ENCODE assay signal across 10 cellular contexts in the genomic region with DNA sequence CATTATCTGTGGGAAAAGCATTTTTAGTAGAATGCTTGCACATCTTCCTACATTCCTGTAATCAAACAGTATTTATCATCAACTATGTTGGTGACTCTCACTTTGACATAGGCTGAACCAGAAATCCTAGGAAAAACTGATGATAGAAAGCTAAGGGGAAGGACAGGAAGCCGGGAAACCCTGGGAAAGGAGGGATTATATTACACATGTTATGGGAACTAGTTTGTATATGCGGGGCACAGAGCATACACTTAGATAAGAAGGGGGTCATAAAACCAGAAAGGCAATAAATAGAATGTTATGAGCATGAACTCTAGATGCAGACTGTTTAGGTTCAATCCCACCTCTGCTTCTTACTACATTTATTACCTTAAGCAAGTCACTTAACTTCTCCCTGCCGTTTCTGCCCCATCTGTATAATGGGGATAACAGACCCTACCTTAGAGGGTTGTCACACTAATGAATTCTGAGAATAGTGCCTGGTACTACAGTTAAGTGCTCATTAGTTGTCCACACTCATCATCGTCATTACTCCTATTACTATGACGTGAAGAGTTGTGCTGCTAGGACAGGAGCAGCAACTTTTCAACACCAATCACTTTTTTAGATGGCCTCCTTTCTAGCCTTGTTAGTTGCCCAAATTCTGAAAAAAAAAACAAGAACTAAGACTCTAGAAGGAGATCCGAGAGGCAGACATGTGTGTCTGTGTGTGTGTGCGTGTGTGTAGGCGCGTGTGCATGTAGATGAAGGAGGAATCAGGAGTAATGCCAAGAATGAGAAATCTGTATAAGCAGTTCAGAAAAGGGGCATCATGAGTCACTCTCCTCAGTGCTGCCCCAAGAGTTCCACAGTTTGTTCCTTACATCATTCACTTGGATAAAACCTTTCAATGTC.
A peak's percentile ranks its signal among the peaks of the same experiment; 100 is the strongest.
DNase-seq lines count a peak whose midpoint lies in the region; TF ChIP-seq lines count a peak whose summit lies in the region.
"Had no signal": no experiment of that assay in that cellular context is flagged by ENCODE, and none has a peak within 500 bp of the region (broad histone marks: within the 10 kb centered on the region; RNA-seq: fewer than 3 reads in every experiment).

No MANE protein-coding gene starts in this region.

- TF ChIP-seq CTCF in AG04449 (IDR thresholded peaks at IDR 0.05; ENCODE audit: insufficient read depth, low read length, missing control alignments) (no peak), astrocyte of the spinal cord (IDR thresholded peaks at IDR 0.05; ENCODE audit: low read depth, low read length) (no peak)

- H3K4me3 ChIP-seq in AG04449 (ENCODE audit: low read depth, low read length) = no peak overlapping the region
- H3K4me3 ChIP-seq in astrocyte of the spinal cord (ENCODE audit: low read depth, low read length) = no peak overlapping the region

- DNase-seq in AG04449 (ENCODE audit: low read depth, low spot score) = peak; percentile 63
- peak; percentile 35 for DNase-seq in GM04504 (ENCODE audit: low read depth)
- DNase-seq in astrocyte of the spinal cord (ENCODE audit: low read depth, low spot score) = peak; percentile 75
- DNase-seq in kidney tubule cell (ENCODE audit: low spot score) = peak; percentile 68
- no peak for DNase-seq in central memory CD4-positive, alpha-beta T cell
- no peak for DNase-seq in GM19240 (ENCODE audit: insufficient read length, low spot score)
- DNase-seq in activated CD4-positive, CD25-positive, alpha-beta regulatory T cell treated with anti-CD3 and anti-CD28 coated beads, Interleukin-2, amount 50 U/mL, for 72 hours = no peak
- DNase-seq in 8988T = no peak
- DNase-seq: activated gamma-delta T cell treated with Interleukin-2 at 50 U/mL for 16 hours, NCI-H2081 treated with DMSO at 0.1 percent for 48 hours had no signal

- in situ Hi-C loops in astrocyte of the spinal cord (cut with HindIII; ENCODE audit: low sequenced_read_pairs) = no loop called here

- POLR2A ChIA-PET in AG04449 (lab: Yijun Ruan, JAX) = no interaction called here

- CTCF ChIA-PET in AG04449 (lab: Yijun Ruan, JAX) = interaction anchor here (1.1 kb wide), 1 partner anchor 11 kb away, joined by 5 read pairs; no protein-coding TSS in a partner anchor

Comparison
In these comparisons a context has a peak if more than half of its experiments do, and no peak if none do; other contexts are left out.
1. DNase-seq: peak in AG04449 (single experiment), GM04504 (single experiment), astrocyte of the spinal cord (single experiment) and kidney tubule cell (single experiment); none in central memory CD4-positive, alpha-beta T cell (single experiment), GM19240 (single experiment), activated CD4-positive, CD25-positive, alpha-beta regulatory T cell treated with anti-CD3 and anti-CD28 coated beads, Interleukin-2, amount 50 U/mL, for 72 hours (single experiment) and 8988T (single experiment).